1 cellular context compared by ENCODE assay signal in genomic region chr2:178066324-178066723, GRCh38.
TF ChIP-seq lines count a peak whose summit lies in the region.

No MANE protein-coding gene starts in this region.

TF ChIP-seq in IMR-90, 13 proteins besides CTCF, POLR2A, EP300 and RAD21:
- no peak for TF ChIP-seq RCOR1 (IDR thresholded peaks at IDR 0.05; ENCODE audit: insufficient replicate concordance, low read length)
- TF ChIP-seq FOS (IDR thresholded peaks at IDR 0.05; ENCODE audit: low read depth, low read length), result no peak
- TF ChIP-seq CHD1 (IDR thresholded peaks at IDR 0.05; ENCODE audit: low read depth, low read length), result no peak
- no peak for TF ChIP-seq MAZ (IDR thresholded peaks at IDR 0.05; ENCODE audit: borderline replicate concordance, low read depth, low read length)
- TF ChIP-seq CEBPB (IDR thresholded peaks at IDR 0.05; ENCODE audit: low read depth, low read length), result no peak
- TF ChIP-seq BHLHE40 (IDR thresholded peaks at IDR 0.05; ENCODE audit: low read depth, low read length), result no peak
- no peak for TF ChIP-seq MAFK (IDR thresholded peaks at IDR 0.05; ENCODE audit: low read depth, low read length)
- no peak for TF ChIP-seq NFE2L2 (IDR thresholded peaks at IDR 0.05; ENCODE audit: low read depth, low read length)
- no peak for TF ChIP-seq ELK1 (IDR thresholded peaks at IDR 0.05; ENCODE audit: borderline replicate concordance, low read depth, low read length)
- TF ChIP-seq MXI1 (IDR thresholded peaks at IDR 0.05; ENCODE audit: borderline replicate concordance, low read depth, low read length), result no peak
- TF ChIP-seq RFX5 (IDR thresholded peaks at IDR 0.05; ENCODE audit: low read depth, low read length), result no peak
- TF ChIP-seq SMC3 (IDR thresholded peaks at IDR 0.05; ENCODE audit: low read depth, low read length), result no peak
- no peak for TF ChIP-seq USF2 (IDR thresholded peaks at IDR 0.05; ENCODE audit: low read depth, low read length)
TF ChIP-seq in IMR-90: peak in this region for 0.
